11 cellular contexts compared by ENCODE assay signal in the genomic region with DNA sequence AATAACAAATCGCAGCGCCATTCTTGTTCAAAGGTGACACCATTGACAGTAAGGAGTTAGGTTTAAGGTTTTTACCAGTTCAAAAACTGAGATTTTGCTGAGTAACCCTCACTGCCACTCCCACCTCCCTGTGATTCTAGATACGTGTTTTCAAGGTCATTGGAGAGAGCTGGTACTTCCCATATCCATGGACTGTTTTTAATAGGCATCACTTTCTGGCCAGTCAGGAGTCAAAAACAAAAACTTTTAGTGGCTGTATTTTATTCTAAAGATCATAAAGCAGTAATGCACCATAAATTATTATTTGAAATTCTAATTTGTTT.
DNase-seq lines count a peak whose midpoint lies in the region; ATAC-seq and TF ChIP-seq lines count a peak whose summit lies in the region.
"Had no signal": no experiment of that assay in that cellular context is flagged by ENCODE, and none has a peak within 500 bp of the region (broad histone marks: within the 10 kb centered on the region; RNA-seq: fewer than 3 reads in every experiment).

No MANE protein-coding gene starts in this region.

- DNase-seq in SIG-M5 treated with dmso at 0.1 percent for 504 hours (lab: John Stamatoyannopoulos, UW; ENCODE audit: unreplicated experiment) (peak; percentile 51), SIG-M5 (lab: John Stamatoyannopoulos, UW) (no peak), KBM-7 (peak; percentile 26), ascending aorta (ENCODE audit: low spot score in 2 of 2) (no peak), stomach (no peak), CD1c-positive myeloid dendritic cell (ENCODE audit: extremely low spot score) (no peak), mucosa of gallbladder (ENCODE audit: low spot score) (no peak)
- DNase-seq: Calu3; GM23248; stimulated activated naive CD4-positive, alpha-beta T cell had no signal

- in situ Hi-C loops in KBM-7 (cut with MboI; ENCODE audit: low pct_unique_long_range_greater_than_20kb, low sequenced_read_pairs): no loop called here

- H3K4me1 ChIP-seq in ascending aorta (peaks cover 10 to 76% of the 10 kb centered on the region in 2 donors), stomach (peaks cover 26 to 85% (median 45%) of the 10 kb centered on the region in 4 donors)

- H3K9me3 ChIP-seq in ascending aorta: no peaks in the 10 kb centered on the region
- H3K9me3 ChIP-seq in stomach: no peaks in the 10 kb centered on the region

- H3K36me3 ChIP-seq in ascending aorta (peaks cover 11 to 15% of the 10 kb centered on the region in 2 donors), stomach (peaks cover 0 to 9% (median 8%) of the 10 kb centered on the region in 4 donors)

- 81 to 90% (median 87%) methylated on average over 3 of the region's 3 CpGs for WGBS in stomach, 5 donors

- H3K27me3 ChIP-seq in ascending aorta: no peaks in the 10 kb centered on the region
- no peaks in the 10 kb centered on the region for H3K27me3 ChIP-seq in stomach

- H3K27ac ChIP-seq in ascending aorta (peak overlapping the region; percentile 55 to 90), stomach (peak overlapping the region in 4 of 5 donors; percentile 23 to 52 (median 36))
- H3K27ac ChIP-seq: GM23248 had no signal

- H3K4me3 ChIP-seq in ascending aorta: no peak overlapping the region
- H3K4me3 ChIP-seq in stomach: no peak overlapping the region
- H3K4me3 ChIP-seq: GM23248 had no signal

- TF ChIP-seq POLR2A in stomach (IDR thresholded peaks at IDR 0.05): no peak

- TF ChIP-seq CTCF in ascending aorta (IDR thresholded peaks at IDR 0.05) (no peak), stomach (IDR thresholded peaks at IDR 0.05) (no peak)

- no peak for ATAC-seq in GM19035 (IDR thresholded peaks at IDR 0.05; ENCODE audit: unreplicated experiment)

- TF ChIP-seq EP300 in stomach (IDR thresholded peaks at IDR 0.05): no peak

- intact Hi-C loops in ascending aorta (cut with DNase I): loop anchor here (5.0 to 10.0 kb wide), 2 partner anchors 185 to 198 kb away; no protein-coding TSS in a partner anchor
- intact Hi-C loops in stomach (cut with DNase I; ENCODE audit: low total_unique reads): no loop called here

Comparison
In these comparisons a context has a peak if more than half of its experiments do, and no peak if none do; other contexts are left out.
1. DNase-seq: peak in SIG-M5 treated with dmso at 0.1 percent for 504 hours (single experiment) and KBM-7 (single experiment); none in SIG-M5 (single experiment), ascending aorta (0 of 2), stomach (single experiment), CD1c-positive myeloid dendritic cell (single experiment) and mucosa of gallbladder (single experiment).